ENCODE assay signal across 24 cellular contexts in genomic region chr1:220335668-220336067, GRCh38.
A peak's percentile ranks its signal among the peaks of the same experiment; 100 is the strongest.
DNase-seq lines count a peak whose midpoint lies in the region; ATAC-seq, FAIRE-seq and TF ChIP-seq lines count a peak whose summit lies in the region.
"Had no signal": no experiment of that assay in that cellular context is flagged by ENCODE, and none has a peak within 500 bp of the region (broad histone marks: within the 10 kb centered on the region; RNA-seq: fewer than 3 reads in every experiment).

No MANE protein-coding gene starts in this region.

- FAIRE-seq in islet of Langerhans (lab: Jason Lieb, UNC), result peak; percentile 78
- FAIRE-seq: endometrium had no signal

- peak; percentile 45 for DNase-seq in DMS53 (lab: John Stamatoyannopoulos, UW)
- DNase-seq in DMS53 treated with DMSO at 0.1 percent for 48 hours (lab: John Stamatoyannopoulos, UW; ENCODE audit: unreplicated experiment), result no peak
- DNase-seq in RPMI8226, result peak; percentile 98
- peak; percentile 78 for DNase-seq in upper lobe of right lung
- DNase-seq in tibial artery, result no peak
- DNase-seq in anterior cingulate cortex (lab: John Stamatoyannopoulos, UW), result no peak
- DNase-seq: activated CD4-positive, alpha-beta T cell treated with anti-CD3 and anti-CD28 coated beads, Interleukin-2, amount 50 U/mL, for 4 hours; activated naive CD8-positive, alpha-beta T cell treated with anti-CD3 and anti-CD28 coated beads, Interleukin-2, amount 10 ng/mL, durations not matched to agents 7 days and 5 days; activated T-cell treated with anti-CD3 and anti-CD28 coated beads, Interleukin-2, amount 50 U/mL, for 24 hours; gastrocnemius medialis; HCEC 1CT; KG1; midbrain; NCI-H1694; NK-92 treated with Interleukin-12 subunit alpha and Interleukin-12 subunit beta, amount 100 ng/mL, for 24 hours; occipital lobe; SJCRH30; stimulated activated naive CD4-positive, alpha-beta T cell treated with Interleukin-2 at 50 U/mL for 16 hours; T1000 had no signal

- ATAC-seq in upper lobe of right lung, result peak; percentile 93
- ATAC-seq in activated CD4-positive, CD25-positive, alpha-beta regulatory T cell treated with anti-CD3 and anti-CD28 coated beads, Interleukin-2, amount 50 U/mL, for 24 hours, result no peak
- ATAC-seq: gastrocnemius medialis had no signal

- H3K27me3 ChIP-seq in upper lobe of right lung, result no peaks in the 10 kb centered on the region
- no peaks in the 10 kb centered on the region for H3K27me3 ChIP-seq in tibial artery
- H3K27me3 ChIP-seq: gastrocnemius medialis had no signal

- intact Hi-C loops in upper lobe of right lung (cut with DNase I), result no loop called here
- intact Hi-C loops in tibial artery (cut with DNase I; ENCODE audit: low total_unique reads), result no loop called here

- H3K36me3 ChIP-seq in upper lobe of right lung (no peaks in the 10 kb centered on the region), tibial artery (no peaks in the 10 kb centered on the region)
- H3K36me3 ChIP-seq: gastrocnemius medialis, SJCRH30 had no signal

- H3K4me3 ChIP-seq in upper lobe of right lung, result no peak overlapping the region
- H3K4me3 ChIP-seq in tibial artery, result no peak overlapping the region
- H3K4me3 ChIP-seq: gastrocnemius medialis, SJCRH30 had no signal

- H3K4me1 ChIP-seq in upper lobe of right lung, result no peaks in the 10 kb centered on the region
- H3K4me1 ChIP-seq in tibial artery, result peaks cover 0 to 3% (median 0%) of the 10 kb centered on the region in 4 donors
- H3K4me1 ChIP-seq: gastrocnemius medialis, SJCRH30 had no signal

- TF ChIP-seq CTCF in upper lobe of right lung (IDR thresholded peaks at IDR 0.05), result no peak
- TF ChIP-seq CTCF in tibial artery (IDR thresholded peaks at IDR 0.05), result no peak

- H3K9me3 ChIP-seq in upper lobe of right lung (no peaks in the 10 kb centered on the region), tibial artery (no peaks in the 10 kb centered on the region)
- H3K9me3 ChIP-seq: gastrocnemius medialis, SJCRH30 had no signal

- no peak overlapping the region for H3K27ac ChIP-seq in upper lobe of right lung
- H3K27ac ChIP-seq in tibial artery, result no peak overlapping the region
- H3K27ac ChIP-seq: 22Rv1, C4-2B, gastrocnemius medialis, SJCRH30 had no signal

Comparison
In these comparisons a context has a peak if more than half of its experiments do, and no peak if none do; other contexts are left out.
1. DNase-seq: peak in DMS53 (single experiment), RPMI8226 (single experiment) and upper lobe of right lung (single experiment); none in DMS53 treated with DMSO at 0.1 percent for 48 hours (single experiment), tibial artery (0 of 2) and anterior cingulate cortex (0 of 58).